In the genomic region with DNA sequence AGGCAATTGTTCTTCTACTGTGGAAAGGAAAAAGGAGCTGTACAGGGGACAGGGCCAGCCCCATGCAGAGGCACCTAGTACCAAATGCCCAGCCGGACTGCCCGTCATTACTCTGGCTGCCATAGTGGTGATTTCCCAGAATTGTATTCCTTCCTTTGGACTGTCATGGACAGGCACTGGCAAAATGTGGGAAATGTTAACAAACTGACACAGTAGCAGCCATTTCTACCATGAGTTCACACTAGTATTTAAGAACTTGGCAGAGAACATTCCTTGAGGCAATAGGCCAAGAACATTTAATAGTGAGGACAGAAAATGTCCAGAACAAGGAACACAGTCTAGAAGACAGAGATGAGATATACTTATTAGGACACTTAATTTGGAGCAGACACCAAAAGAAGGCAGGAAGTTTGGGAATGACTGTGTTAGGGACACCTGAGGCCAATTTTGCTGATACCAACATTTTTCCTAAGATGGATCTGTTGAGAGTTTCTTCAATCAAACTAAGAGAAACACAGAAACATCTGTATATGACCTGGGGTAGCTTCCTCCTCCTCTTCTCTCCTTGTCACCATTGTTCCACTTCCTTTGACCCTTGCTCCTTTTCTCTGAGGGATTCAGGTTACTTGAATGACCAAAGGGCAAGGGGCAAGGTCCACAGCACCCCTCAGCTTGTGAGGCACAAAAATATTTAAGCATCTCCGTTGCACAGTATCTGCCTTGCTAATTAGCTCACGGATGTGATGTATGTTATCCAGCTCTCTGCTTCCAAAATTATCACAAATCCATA, we compare ENCODE assay signal across 23 cellular contexts. TPM values are rescaled to one million over a fixed set of nuclear protein-coding genes. Genes with fewer than 3 reads are reported as not detected.
DNase-seq lines count a peak whose midpoint lies in the region; ATAC-seq and TF ChIP-seq lines count a peak whose summit lies in the region.
"Had no signal": no experiment of that assay in that cellular context is flagged by ENCODE, and none has a peak within 500 bp of the region (broad histone marks: within the 10 kb centered on the region; RNA-seq: fewer than 3 reads in every experiment).

No MANE protein-coding gene starts in this region.

- no peak overlapping the region for H2AFZ ChIP-seq in neural progenitor cell (replicated peaks)

- H3K36me3 Mint-ChIP-seq in neural progenitor cell, result peaks cover 2% of the 10 kb centered on the region
- no peaks in the 10 kb centered on the region for H3K36me3 Mint-ChIP-seq in stimulated activated memory B cell treated with anti-CD40 and anti-IgM and Interleukin-4, amounts not matched to agents 10 μg/mL and 1 μg/mL and 100 μg/mL, for 72 hours
- H3K36me3 Mint-ChIP-seq: activated naive CD8-positive, alpha-beta T cell treated with anti-CD3 and anti-CD28 coated beads, Interleukin-2, amount 10 ng/mL, durations not matched to agents 7 days and 5 days; CD4-positive, alpha-beta memory T cell had no signal

- peak overlapping the region; percentile 64 for H3K27ac Mint-ChIP-seq in neural progenitor cell
- no peak overlapping the region for H3K27ac Mint-ChIP-seq in stimulated activated memory B cell treated with anti-CD40 and anti-IgM and Interleukin-4, amounts not matched to agents 10 μg/mL and 1 μg/mL and 100 μg/mL, for 72 hours
- H3K27ac Mint-ChIP-seq: activated naive CD8-positive, alpha-beta T cell treated with anti-CD3 and anti-CD28 coated beads, Interleukin-2, amount 10 ng/mL, durations not matched to agents 7 days and 5 days; CD4-positive, alpha-beta memory T cell had no signal

- H3K36me3 ChIP-seq in cardiac muscle cell, result no peaks in the 10 kb centered on the region
- no peaks in the 10 kb centered on the region for H3K36me3 ChIP-seq in left ventricle myocardium inferior
- H3K36me3 ChIP-seq in neural progenitor cell, result no peaks in the 10 kb centered on the region
- H3K36me3 ChIP-seq in aorta (ENCODE audit: control insufficient read depth in 1 of 2, insufficient read depth in 2 of 2, low read length in 1 of 2), result no peaks in the 10 kb centered on the region
- H3K36me3 ChIP-seq: gastrocnemius medialis, ovary, tibial nerve had no signal

- no peaks in the 10 kb centered on the region for H4K20me1 ChIP-seq in neural progenitor cell (ENCODE audit: low read depth)

- intact Hi-C loops in left ventricle myocardium inferior (cut with micrococcal nuclease), result no loop called here
- intact Hi-C loops in aorta (cut with DNase I), result no loop called here

- H3K4me2 ChIP-seq in neural progenitor cell, result peak overlapping the region; percentile 48

- peaks cover 2% of the 10 kb centered on the region for H3K27me3 Mint-ChIP-seq in neural progenitor cell (ENCODE audit: insufficient read depth, low read depth)
- H3K27me3 Mint-ChIP-seq in stimulated activated memory B cell treated with anti-CD40 and anti-IgM and Interleukin-4, amounts not matched to agents 10 μg/mL and 1 μg/mL and 100 μg/mL, for 72 hours, result peaks cover 20% of the 10 kb centered on the region
- H3K27me3 Mint-ChIP-seq: activated naive CD8-positive, alpha-beta T cell treated with anti-CD3 and anti-CD28 coated beads, Interleukin-2, amount 10 ng/mL, durations not matched to agents 7 days and 5 days had no signal

- peaks cover 3% of the 10 kb centered on the region for H3K9me3 Mint-ChIP-seq in neural progenitor cell
- H3K9me3 Mint-ChIP-seq in stimulated activated memory B cell treated with anti-CD40 and anti-IgM and Interleukin-4, amounts not matched to agents 10 μg/mL and 1 μg/mL and 100 μg/mL, for 72 hours, result no peaks in the 10 kb centered on the region
- H3K9me3 Mint-ChIP-seq: activated naive CD8-positive, alpha-beta T cell treated with anti-CD3 and anti-CD28 coated beads, Interleukin-2, amount 10 ng/mL, durations not matched to agents 7 days and 5 days had no signal

- H3K9ac ChIP-seq in neural progenitor cell, result no peak overlapping the region

- peaks cover 31% of the 10 kb centered on the region for H3K4me1 ChIP-seq in cardiac muscle cell (ENCODE audit: low read depth)
- peaks cover 15% of the 10 kb centered on the region for H3K4me1 ChIP-seq in left ventricle myocardium inferior
- H3K4me1 ChIP-seq in neural progenitor cell, result peaks cover 19% of the 10 kb centered on the region
- H3K4me1 ChIP-seq in aorta (ENCODE audit: control insufficient read depth in 1 of 2, insufficient read depth in 2 of 2, low read length in 2 of 2), result peaks cover 10 to 16% of the 10 kb centered on the region in 2 donors
- H3K4me1 ChIP-seq: gastrocnemius medialis had no signal

- H3K4me1 Mint-ChIP-seq in neural progenitor cell, result peaks cover 26% of the 10 kb centered on the region
- H3K4me1 Mint-ChIP-seq in stimulated activated memory B cell treated with anti-CD40 and anti-IgM and Interleukin-4, amounts not matched to agents 10 μg/mL and 1 μg/mL and 100 μg/mL, for 72 hours, result peaks cover 8% of the 10 kb centered on the region

- no peaks in the 10 kb centered on the region for H3K79me2 ChIP-seq in neural progenitor cell (ENCODE audit: low read depth)

- no peak overlapping the region for H3K4me3 Mint-ChIP-seq in neural progenitor cell
- no peak overlapping the region for H3K4me3 Mint-ChIP-seq in stimulated activated memory B cell treated with anti-CD40 and anti-IgM and Interleukin-4, amounts not matched to agents 10 μg/mL and 1 μg/mL and 100 μg/mL, for 72 hours
- H3K4me3 Mint-ChIP-seq: activated naive CD8-positive, alpha-beta T cell treated with anti-CD3 and anti-CD28 coated beads, Interleukin-2, amount 10 ng/mL, durations not matched to agents 7 days and 5 days had no signal

- TF ChIP-seq CTCF in cardiac muscle cell (IDR thresholded peaks at IDR 0.05; ENCODE audit: low read depth, low read length) (no peak), left ventricle myocardium inferior (IDR thresholded peaks at IDR 0.05; ENCODE audit: borderline replicate concordance) (no peak), fibroblast of mammary gland (conservative IDR thresholded peaks at IDR 0.05; ENCODE audit: control insufficient read depth, insufficient read depth, low read depth, low read length) (no peak), neural progenitor cell (IDR thresholded peaks at IDR 0.05) (no peak)

- H3K27me3 ChIP-seq in cardiac muscle cell (no peaks in the 10 kb centered on the region), left ventricle myocardium inferior (ENCODE audit: low read depth) (no peaks in the 10 kb centered on the region), neural progenitor cell (no peaks in the 10 kb centered on the region), aorta (ENCODE audit: control insufficient read depth in 1 of 2, insufficient read depth in 2 of 2, low read length in 1 of 2) (no peaks in the 10 kb centered on the region)
- H3K27me3 ChIP-seq: gastrocnemius medialis, ovary, tibial nerve had no signal

- no peaks in the 10 kb centered on the region for H3F3A ChIP-seq in neural progenitor cell (ENCODE audit: low read depth)

- H3K4me3 ChIP-seq in cardiac muscle cell, result no peak overlapping the region
- H3K4me3 ChIP-seq in left ventricle myocardium inferior, result no peak overlapping the region
- no peak overlapping the region for H3K4me3 ChIP-seq in fibroblast of mammary gland (ENCODE audit: control insufficient read depth, low read depth, low read length)
- H3K4me3 ChIP-seq in neural progenitor cell, result no peak overlapping the region
- no peak overlapping the region for H3K4me3 ChIP-seq in aorta (ENCODE audit: low read length in 2 of 2)
- H3K4me3 ChIP-seq: gastrocnemius medialis, ovary, smooth muscle cell, tibial nerve had no signal

- 46 to 49% methylated on average over 4 of the region's 4 CpGs for WGBS in aorta, 2 donors

- H3K27ac ChIP-seq in cardiac muscle cell (peak overlapping the region; percentile 66), left ventricle myocardium inferior (replicated peaks) (no peak overlapping the region), neural progenitor cell (no peak overlapping the region), aorta (ENCODE audit: low read depth in 1 of 2, low read length in 2 of 2) (peak overlapping the region; percentile 95 to 98)
- H3K27ac ChIP-seq: gastrocnemius medialis, ovary, tibial nerve had no signal

- H3K9me3 ChIP-seq in cardiac muscle cell (ENCODE audit: low read depth) (no peaks in the 10 kb centered on the region), left ventricle myocardium inferior (replicated peaks) (no peaks in the 10 kb centered on the region), neural progenitor cell (ENCODE audit: low read depth) (no peaks in the 10 kb centered on the region), aorta (ENCODE audit: control insufficient read depth, low read length) (no peaks in the 10 kb centered on the region)
- H3K9me3 ChIP-seq: gastrocnemius medialis, ovary, tibial nerve had no signal

- DNase-seq in cardiac muscle cell (ENCODE audit: low read depth in 1 of 2, low spot score in 1 of 2), result peak in 1 of 2 donors; percentile 54
- DNase-seq in left ventricle myocardium inferior, result no peak
- peak; percentile 46 for DNase-seq in fibroblast of mammary gland (ENCODE audit: low read depth)
- peak; percentile 32 for DNase-seq in neural progenitor cell (ENCODE audit: low spot score)
- DNase-seq in aorta, result no peak
- no peak for DNase-seq in dedifferentiated amniotic fluid mesenchymal stem cell (ENCODE audit: extremely low spot score)
- no peak for DNase-seq in NCI-H1436 (lab: John Stamatoyannopoulos, UW)
- DNase-seq: activated naive CD8-positive, alpha-beta T cell treated with anti-CD3 and anti-CD28 coated beads, Interleukin-2, amount 10 ng/mL, durations not matched to agents 7 days and 5 days; CD4-positive, alpha-beta memory T cell; central memory CD4-positive, alpha-beta T cell; DND-41; gastrocnemius medialis; NCI-H1436 treated with DMSO at 0.1 percent for 48 hours; NCI-H2171 treated with DMSO at 0.1 percent for 48 hours; NCI-H774; ovary; stimulated activated CD4-positive, alpha-beta T cell treated with anti-CD3 and anti-CD28 coated beads, Interleukin-4, amount 100 ng/mL, for 4 hours had no signal

- ATAC-seq in aorta (ENCODE audit: low FRiP score), result no peak
- no peak for ATAC-seq in stimulated activated memory B cell treated with anti-CD40 and anti-IgM and Interleukin-4, amounts not matched to agents 10 μg/mL and 1 μg/mL and 100 μg/mL, for 72 hours
- ATAC-seq: gastrocnemius medialis, left lobe of liver, PC-3 had no signal

RNA-seq across cellular contexts. Expression of a gene that starts 14.9 kb away (rescaled TPM):
- not detected in 2 replicates for total RNA-seq in cardiac muscle cell
- polyA plus RNA-seq in cardiac muscle cell, result not detected in 2 replicates
- total RNA-seq in left ventricle myocardium inferior, result 0.33 TPM
- not detected in 2 replicates for total RNA-seq in neural progenitor cell (ENCODE audit: low replicate concordance)
- total RNA-seq in aorta, result 1 to 10 TPM; 1.2 TPM
- polyA plus RNA-seq in aorta, result 1 to 10 TPM in 1 of 2 donors, under 1 TPM in 1; 0.82 to 7.4 TPM
- total RNA-seq: PC-3, SK-MEL-5, tibial nerve had no signal

Comparison
In these comparisons a context has a peak if more than half of its experiments do, and no peak if none do; other contexts are left out.
1. H3K27ac ChIP-seq: peak in cardiac muscle cell (single experiment) and aorta (2 of 2); none in left ventricle myocardium inferior (single experiment) and neural progenitor cell (single experiment).
2. DNase-seq: peak in fibroblast of mammary gland (single experiment) and neural progenitor cell (single experiment); none in left ventricle myocardium inferior (single experiment), aorta (0 of 2), dedifferentiated amniotic fluid mesenchymal stem cell (single experiment) and NCI-H1436 (single experiment).